11 cellular contexts compared by ENCODE assay signal in the genomic region with DNA sequence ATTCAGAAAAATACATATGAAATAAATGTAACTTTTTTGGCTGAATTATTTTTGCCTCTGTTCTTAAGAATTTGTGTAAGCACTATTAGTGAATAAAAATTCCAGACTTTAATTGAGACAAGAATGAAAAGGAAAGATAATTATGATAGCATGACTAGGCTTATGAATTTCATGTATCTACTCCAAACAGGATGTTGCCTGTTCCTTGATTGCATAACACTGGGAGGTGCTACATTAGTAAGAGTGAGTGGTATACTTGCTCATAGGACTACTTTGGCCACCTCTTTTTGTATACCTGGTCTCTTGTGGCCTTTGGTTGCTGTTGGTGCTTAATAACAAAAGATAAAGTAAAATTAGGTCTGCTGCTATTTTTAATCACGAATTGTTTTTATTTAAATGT.
DNase-seq lines count a peak whose midpoint lies in the region; ATAC-seq, FAIRE-seq and TF ChIP-seq lines count a peak whose summit lies in the region.
"Had no signal": no experiment of that assay in that cellular context is flagged by ENCODE, and none has a peak within 500 bp of the region (broad histone marks: within the 10 kb centered on the region; RNA-seq: fewer than 3 reads in every experiment).

No MANE protein-coding gene starts in this region.

- H3K27ac ChIP-seq in endothelial cell of umbilical vein (ENCODE audit: insufficient read depth, low read depth, low read length), result peak overlapping the region; percentile 49
- H3K27ac ChIP-seq: hepatocyte, suprapubic skin had no signal

- TF ChIP-seq CTCF in endothelial cell of umbilical vein (IDR thresholded peaks at IDR 0.05; ENCODE audit: extremely low read depth in 1 of 2, insufficient read depth in 1 of 2, low read depth in 1 of 2, low read length in 2 of 2) (no peak), omental fat pad (IDR thresholded peaks at IDR 0.05) (no peak)

- DNase-seq in ELR (ENCODE audit: low read depth) (peak; percentile 90), NCI-H460 (ENCODE audit: extremely low read depth, low read depth) (peak; percentile 65), endothelial cell of umbilical vein (ENCODE audit: low read depth, low spot score) (peak; percentile 64), omental fat pad (ENCODE audit: low spot score) (no peak), DMS 273 (lab: John Stamatoyannopoulos, UW; ENCODE audit: unreplicated experiment) (no peak)
- DNase-seq: naive B cell had no signal

- ATAC-seq in omental fat pad (ENCODE audit: low FRiP score) (peak; percentile 64), GM18498 (IDR thresholded peaks at IDR 0.05; ENCODE audit: unreplicated experiment) (no peak), GM21717 (IDR thresholded peaks at IDR 0.05; ENCODE audit: unreplicated experiment) (no peak), GM21529 (IDR thresholded peaks at IDR 0.05; ENCODE audit: unreplicated experiment) (no peak)

- POLR2A ChIA-PET in endothelial cell of umbilical vein (lab: Charles Lee), result no interaction called here

- H3K9ac ChIP-seq in endothelial cell of umbilical vein (replicated peaks; ENCODE audit: extremely low read depth, insufficient read depth, low read length), result peak overlapping the region; percentile 41

- H3K9me1 ChIP-seq in endothelial cell of umbilical vein (replicated peaks; ENCODE audit: control insufficient read depth, extremely low read depth, insufficient read depth, low read length), result no peaks in the 10 kb centered on the region

- H3K4me2 ChIP-seq in endothelial cell of umbilical vein (ENCODE audit: insufficient read depth, low read length), result peak overlapping the region; percentile 100
- H3K4me2 ChIP-seq: hepatocyte had no signal

- no peaks in the 10 kb centered on the region for H3K9me3 ChIP-seq in endothelial cell of umbilical vein (replicated peaks; ENCODE audit: control insufficient read depth, insufficient read depth, low read length)
- H3K9me3 ChIP-seq: suprapubic skin had no signal

- FAIRE-seq in endothelial cell of umbilical vein (lab: Jason Lieb, UNC), result no peak

- H2AFZ ChIP-seq in endothelial cell of umbilical vein (ENCODE audit: low read depth, low read length), result no peak overlapping the region
- H2AFZ ChIP-seq: hepatocyte had no signal

- no TSS peak for BruUV-seq in endothelial cell of umbilical vein (replicated peaks; lab: Mats Ljungman, UMichigan)

- TF ChIP-seq POLR2A in endothelial cell of umbilical vein (IDR thresholded peaks at IDR 0.05; ENCODE audit: low read depth, low read length), result no peak

- CTCF ChIA-PET in endothelial cell of umbilical vein (lab: Charles Lee), result interaction anchor here (1.2 to 1.9 kb wide), 2 partner anchors 11 to 19 kb away, joined by 6 to 7 read pairs; no protein-coding TSS in a partner anchor

- peaks cover 72% of the 10 kb centered on the region for H3K79me2 ChIP-seq in endothelial cell of umbilical vein (ENCODE audit: control insufficient read depth, insufficient read depth, low read length)
- H3K79me2 ChIP-seq: hepatocyte had no signal

- no peaks in the 10 kb centered on the region for H3K36me3 ChIP-seq in endothelial cell of umbilical vein (ENCODE audit: control insufficient read depth in 2 of 2, extremely low read depth in 1 of 2, insufficient read depth in 2 of 2, low read length in 2 of 2)
- H3K36me3 ChIP-seq: suprapubic skin had no signal

- dilution Hi-C loops in endothelial cell of umbilical vein (cut with MboI; ENCODE audit: extremely low pct_ligation_motif_present, low sequenced_read_pairs), result no loop called here

- H3K4me1 ChIP-seq in endothelial cell of umbilical vein (ENCODE audit: control insufficient read depth, extremely low read depth, insufficient read depth, low read length), result peaks cover 54% of the 10 kb centered on the region

- H3K4me3 ChIP-seq in endothelial cell of umbilical vein (replicated peaks in 1 of 3; ENCODE audit: insufficient read depth in 1 of 3, low read depth in 1 of 3, low read length in 3 of 3), result peak overlapping the region in 2 of 3 experiments; percentile 32 to 64
- H3K4me3 ChIP-seq: hepatocyte, suprapubic skin had no signal

- H3K27me3 ChIP-seq in endothelial cell of umbilical vein (ENCODE audit: control insufficient read depth in 2 of 2, insufficient read depth in 2 of 2, low read length in 2 of 2), result no peaks in the 10 kb centered on the region
- H3K27me3 ChIP-seq: hepatocyte, suprapubic skin had no signal

- intact Hi-C loops in endothelial cell of umbilical vein (cut with micrococcal nuclease), result loop anchor here (5.0 kb wide), 1 partner anchor 881 kb away; no protein-coding TSS in a partner anchor

- H4K20me1 ChIP-seq in endothelial cell of umbilical vein (replicated peaks; ENCODE audit: control insufficient read depth, extremely low read depth, insufficient read depth, low read length), result no peaks in the 10 kb centered on the region

TF ChIP-seq in endothelial cell of umbilical vein, 7 proteins besides CTCF, POLR2A, EP300 and RAD21:
- TF ChIP-seq JUN (IDR thresholded peaks at IDR 0.05; ENCODE audit: borderline replicate concordance, insufficient read depth, insufficient read length, low read depth) (no peak), GATA2 (IDR thresholded peaks at IDR 0.05; ENCODE audit: insufficient read depth, insufficient read length, low read depth, low read length) (peak; percentile 36), FOS (IDR thresholded peaks at IDR 0.05; ENCODE audit: borderline replicate concordance, insufficient read depth, low read length) (peak; percentile 31), MYC (IDR thresholded peaks at IDR 0.05; ENCODE audit: low read depth, low read length) (no peak)

Comparison
In these comparisons a context has a peak if more than half of its experiments do, and no peak if none do; other contexts are left out.
1. DNase-seq: peak in ELR (single experiment), NCI-H460 (single experiment) and endothelial cell of umbilical vein (single experiment); none in omental fat pad (single experiment) and DMS 273 (single experiment).